In the genomic region with DNA sequence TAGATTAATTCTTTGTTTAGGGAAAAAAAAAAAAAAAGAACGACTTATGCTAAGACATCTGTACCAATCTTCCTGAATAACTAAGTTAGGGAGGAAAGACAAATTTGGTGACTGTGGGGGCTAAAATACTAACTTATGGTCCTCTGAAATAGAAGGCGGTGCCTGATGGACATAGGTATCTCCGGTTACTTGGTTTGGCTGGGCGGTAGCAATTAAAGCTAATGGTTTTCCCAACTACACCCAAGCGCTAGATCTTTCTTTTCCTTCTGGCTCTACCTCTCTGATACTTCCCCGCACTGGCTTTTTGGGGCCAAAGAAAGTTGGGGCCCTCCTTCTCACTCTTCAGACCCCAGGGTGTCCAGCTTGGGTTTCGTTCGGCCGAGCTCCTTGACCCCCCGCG, we compare ENCODE assay signal across 9 cellular contexts. TPM values are rescaled to one million over a fixed set of nuclear protein-coding genes. Genes with fewer than 3 reads are reported as not detected.
DNase-seq lines count a peak whose midpoint lies in the region; ATAC-seq lines count a peak whose summit lies in the region.
"Had no signal": no experiment of that assay in that cellular context is flagged by ENCODE, and none has a peak within 500 bp of the region (broad histone marks: within the 10 kb centered on the region; RNA-seq: fewer than 3 reads in every experiment).

No MANE protein-coding gene starts in this region.

- H3K36me3 ChIP-seq in iPS-20b (ENCODE audit: insufficient read depth, low read depth, low read length): no peaks in the 10 kb centered on the region

- no peaks in the 10 kb centered on the region for H3K9me3 ChIP-seq in iPS-20b (ENCODE audit: insufficient read depth, low read depth, low read length)

- DNase-seq in G401 (ENCODE audit: low spot score) (peak; percentile 25), caudate nucleus (lab: John Stamatoyannopoulos, UW) (peak in 2 of 61 donors; percentile 23 to 38), skeletal muscle cell (ENCODE audit: low read depth) (no peak), ACHN (no peak), germinal center (ENCODE audit: low spot score) (no peak)
- no peak for DNase-seq in activated CD4-positive, alpha-beta T cell treated with anti-CD3 and anti-CD28 coated beads for 48 hours
- DNase-seq: SW 1271 had no signal

- H3K27ac ChIP-seq in caudate nucleus (ENCODE audit: low read depth, low read length): peak overlapping the region; percentile 40
- H3K27ac ChIP-seq in iPS-20b (ENCODE audit: low read length): no peak overlapping the region

- peaks cover 76% of the 10 kb centered on the region for H3K27me3 ChIP-seq in iPS-20b (ENCODE audit: insufficient read depth, low read length)

- H3K4me3 ChIP-seq in iPS-20b (ENCODE audit: low read length) (peak overlapping the region; percentile 69), skeletal muscle cell (ENCODE audit: low read depth, low read length) (peak overlapping the region; percentile 84)

- in situ Hi-C loops in G401 (cut with HindIII; ENCODE audit: low sequenced_read_pairs) (no loop called here), ACHN (cut with HindIII; ENCODE audit: low pct_ligation_motif_present, low pct_unique_long_range_greater_than_20kb, low sequenced_read_pairs) (no loop called here)

- peaks cover 8% of the 10 kb centered on the region; the same call in 1 of the 2 replicates for H3K4me1 ChIP-seq in iPS-20b (ENCODE audit: insufficient read depth, low read length)

- no peak overlapping the region for H3K9ac ChIP-seq in iPS-20b (ENCODE audit: low read depth, low read length)

- no peak for ATAC-seq in GM21576 (IDR thresholded peaks at IDR 0.05; ENCODE audit: unreplicated experiment)

RNA-seq across cellular contexts. Expression of gene RBM24, which starts 1.0 kb away (rescaled TPM):
- 1.8 and 2.7 TPM in 2 replicates for total RNA-seq in G401 (2014; rRNA removed; shearing (Covaris generic))
